In the genomic region with DNA sequence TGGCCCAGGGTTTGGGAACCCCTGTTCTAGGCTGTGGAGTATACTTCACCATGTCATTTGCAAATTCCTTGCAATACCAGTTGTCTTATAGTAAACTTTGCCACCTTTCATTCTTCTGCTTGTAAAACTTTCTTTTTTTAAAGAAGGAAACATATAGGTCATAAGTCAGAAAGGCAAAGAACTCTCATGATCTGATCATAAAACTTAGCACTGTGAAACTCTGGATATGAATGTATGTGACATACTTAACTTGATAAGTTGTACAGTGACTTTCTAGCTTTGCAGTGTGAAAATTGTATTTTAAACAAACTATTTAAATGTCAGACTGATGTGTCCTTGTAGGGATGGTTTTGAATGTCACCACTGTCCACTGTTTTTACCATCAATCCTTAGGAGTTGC, we compare ENCODE assay signal across 36 cellular contexts. TPM values are rescaled to one million over a fixed set of nuclear protein-coding genes. Genes with fewer than 3 reads are reported as not detected.
"Had no signal": no experiment of that assay in that cellular context is flagged by ENCODE, and none has a peak within 500 bp of the region (broad histone marks: within the 10 kb centered on the region; RNA-seq: fewer than 3 reads in every experiment).

No MANE protein-coding gene starts in this region.

- H3K4me3 Mint-ChIP-seq: activated CD4-positive, alpha-beta memory T cell treated with anti-CD3 and anti-CD28 coated beads for 36 hours; activated CD4-positive, alpha-beta T cell treated with anti-CD3 and anti-CD28 coated beads, Interleukin-2, amount 10 ng/mL, durations not matched to agents 24 days and 14 days; activated CD8-positive, alpha-beta memory T cell treated with anti-CD3 and anti-CD28 coated beads, Interleukin-2, amount 10 ng/mL, durations not matched to agents 7 days and 5 days; activated CD8-positive, alpha-beta T cell treated with anti-CD3 and anti-CD28 coated beads, Interleukin-2, amount 10 ng/mL, durations not matched to agents 7 days and 5 days; activated naive CD4-positive, alpha-beta T cell treated with anti-CD3 and anti-CD28 coated beads, Interleukin-2, amount 10 ng/mL, durations not matched to agents 7 days and 5 days; activated naive CD8-positive, alpha-beta T cell treated with anti-CD3 and anti-CD28 coated beads, Interleukin-2, amount 10 ng/mL, durations not matched to agents 7 days and 5 days; activated T-helper 1 cell treated with anti-CD3 and anti-CD28 coated beads, Interleukin-12 subunit alpha, Interleukin-12 subunit beta, Interleukin-2, Interleukin-4 antibody, amounts not matched to agents 30 ng/mL and 10 ng/mL and 1 ng/mL, durations not matched to agents 14 hours and 24 hours and 36 hours; brain; T-helper 17 cell; T-helper 2 cell treated with Interferon-gamma antibody and Interleukin-4, amounts not matched to agents 5 μg/mL and 100 μg/mL, for 36 hours had no signal

- H3K9me3 Mint-ChIP-seq: activated CD4-positive, alpha-beta memory T cell treated with anti-CD3 and anti-CD28 coated beads for 36 hours; activated naive CD4-positive, alpha-beta T cell treated with anti-CD3 and anti-CD28 coated beads, Interleukin-2, amount 10 ng/mL, durations not matched to agents 7 days and 5 days; activated naive CD4-positive, alpha-beta T cell treated with anti-CD3 and anti-CD28 coated beads, Interleukin-2, amount 50 U/mL, for 72 hours; activated naive CD8-positive, alpha-beta T cell treated with anti-CD3 and anti-CD28 coated beads, Interleukin-2, amount 10 ng/mL, durations not matched to agents 7 days and 5 days; activated T-helper 1 cell treated with anti-CD3 and anti-CD28 coated beads, Interleukin-12 subunit alpha, Interleukin-12 subunit beta, Interleukin-2, Interleukin-4 antibody, amounts not matched to agents 30 ng/mL and 10 ng/mL and 1 ng/mL, durations not matched to agents 14 hours and 24 hours and 36 hours; brain; T-helper 2 cell treated with Interferon-gamma antibody and Interleukin-4, amounts not matched to agents 5 μg/mL and 100 μg/mL, for 36 hours had no signal

- H3K4me1 Mint-ChIP-seq: activated CD4-positive, alpha-beta T cell treated with anti-CD3 and anti-CD28 coated beads, Interleukin-2, amount 10 ng/mL, durations not matched to agents 24 days and 14 days; activated CD8-positive, alpha-beta memory T cell treated with anti-CD3 and anti-CD28 coated beads, Interleukin-2, amount 10 ng/mL, durations not matched to agents 7 days and 5 days; activated naive CD4-positive, alpha-beta T cell treated with anti-CD3 and anti-CD28 coated beads, Interleukin-2, amount 10 ng/mL, durations not matched to agents 7 days and 5 days; activated naive CD8-positive, alpha-beta T cell treated with anti-CD3 and anti-CD28 coated beads, Interleukin-2, amount 10 ng/mL, durations not matched to agents 7 days and 5 days; brain had no signal

- H3K36me3 Mint-ChIP-seq: activated CD4-positive, alpha-beta memory T cell treated with anti-CD3 and anti-CD28 coated beads for 36 hours; activated CD8-positive, alpha-beta memory T cell treated with anti-CD3 and anti-CD28 coated beads, Interleukin-2, amount 10 ng/mL, durations not matched to agents 7 days and 5 days; activated naive CD4-positive, alpha-beta T cell treated with anti-CD3 and anti-CD28 coated beads, Interleukin-2, amount 10 ng/mL, durations not matched to agents 7 days and 5 days; activated naive CD4-positive, alpha-beta T cell treated with anti-CD3 and anti-CD28 coated beads, Interleukin-2, amount 50 U/mL, for 72 hours; activated naive CD8-positive, alpha-beta T cell treated with anti-CD3 and anti-CD28 coated beads, Interleukin-2, amount 10 ng/mL, durations not matched to agents 7 days and 5 days; brain had no signal

- FAIRE-seq: endometrium, endothelial cell of umbilical vein had no signal

- DNase-seq: activated CD4-positive, alpha-beta memory T cell treated with anti-CD3 and anti-CD28 coated beads for 36 hours; activated CD4-positive, alpha-beta T cell treated with anti-CD3 and anti-CD28 coated beads for 1 hour; activated CD4-positive, alpha-beta T cell treated with anti-CD3 and anti-CD28 coated beads, Interleukin-2, amount 10 ng/mL, durations not matched to agents 24 days and 14 days; activated CD4-positive, CD25-positive, alpha-beta regulatory T cell; activated CD8-positive, alpha-beta memory T cell treated with anti-CD3 and anti-CD28 coated beads, Interleukin-2, amount 10 ng/mL, durations not matched to agents 7 days and 5 days; activated CD8-positive, alpha-beta memory T cell treated with anti-CD3 and anti-CD28 coated beads, Interleukin-2, amount 50 U/mL, for 4 hours; activated CD8-positive, alpha-beta T cell treated with anti-CD3 and anti-CD28 coated beads, Interleukin-2, amount 10 ng/mL, durations not matched to agents 7 days and 5 days; activated gamma-delta T cell; activated naive CD4-positive, alpha-beta T cell; activated naive CD4-positive, alpha-beta T cell treated with anti-CD3 and anti-CD28 coated beads, Interleukin-2, amount 10 ng/mL, durations not matched to agents 7 days and 5 days; activated naive CD8-positive, alpha-beta T cell treated with anti-CD3 and anti-CD28 coated beads, Interleukin-2, amount 10 ng/mL, durations not matched to agents 7 days and 5 days; activated T-cell treated with anti-CD3 and anti-CD28 coated beads, Interleukin-2, amount 50 U/mL, for 1 hour; activated T-cell treated with anti-CD3 and anti-CD28 coated beads, Interleukin-2, amount 50 U/mL, for 48 hours; central memory CD4-positive, alpha-beta T cell; cerebellar nuclear complex; colonic mucosa; effector CD8-positive, alpha-beta T cell; esophagus squamous epithelium; foreskin melanocyte; heart right ventricle; T-helper 1 cell; T-helper 17 cell; T1000 had no signal

- ATAC-seq: activated CD8-positive, alpha-beta memory T cell treated with anti-CD3 and anti-CD28 coated beads, Interleukin-2, amount 10 ng/mL, durations not matched to agents 7 days and 5 days; activated CD8-positive, alpha-beta T cell treated with anti-CD3 and anti-CD28 coated beads, Interleukin-2, amount 10 ng/mL, durations not matched to agents 7 days and 5 days; gastroesophageal sphincter; heart right ventricle; T-helper 17 cell had no signal

- H3K27ac Mint-ChIP-seq: activated CD4-positive, alpha-beta memory T cell treated with anti-CD3 and anti-CD28 coated beads for 36 hours; activated CD4-positive, alpha-beta T cell treated with anti-CD3 and anti-CD28 coated beads, Interleukin-2, amount 10 ng/mL, durations not matched to agents 24 days and 14 days; activated CD8-positive, alpha-beta memory T cell treated with anti-CD3 and anti-CD28 coated beads, Interleukin-2, amount 10 ng/mL, durations not matched to agents 7 days and 5 days; activated CD8-positive, alpha-beta T cell treated with anti-CD3 and anti-CD28 coated beads, Interleukin-2, amount 10 ng/mL, durations not matched to agents 7 days and 5 days; activated naive CD4-positive, alpha-beta T cell treated with anti-CD3 and anti-CD28 coated beads, Interleukin-2, amount 10 ng/mL, durations not matched to agents 7 days and 5 days; activated naive CD4-positive, alpha-beta T cell treated with anti-CD3 and anti-CD28 coated beads, Interleukin-2, amount 50 U/mL, for 72 hours; activated naive CD8-positive, alpha-beta T cell treated with anti-CD3 and anti-CD28 coated beads, Interleukin-2, amount 10 ng/mL, durations not matched to agents 7 days and 5 days; activated T-helper 1 cell treated with anti-CD3 and anti-CD28 coated beads, Interleukin-12 subunit alpha, Interleukin-12 subunit beta, Interleukin-2, Interleukin-4 antibody, amounts not matched to agents 30 ng/mL and 10 ng/mL and 1 ng/mL, durations not matched to agents 14 hours and 24 hours and 36 hours; brain; T-helper 17 cell; T-helper 2 cell treated with Interferon-gamma antibody and Interleukin-4, amounts not matched to agents 5 μg/mL and 100 μg/mL, for 36 hours had no signal

RNA-seq across cellular contexts. Expression of a gene that starts 31.0 kb away (rescaled TPM):
- total RNA-seq: cardiac muscle cell had no signal

RNA-seq across cellular contexts. Expression of a gene that starts 47.1 kb away (rescaled TPM):
- total RNA-seq: activated CD4-positive, alpha-beta T cell treated with anti-CD3 and anti-CD28 coated beads, Interleukin-2, amount 10 ng/mL, durations not matched to agents 24 days and 14 days; activated CD8-positive, alpha-beta memory T cell treated with anti-CD3 and anti-CD28 coated beads for 36 hours; activated CD8-positive, alpha-beta memory T cell treated with anti-CD3 and anti-CD28 coated beads, Interleukin-2, amount 10 ng/mL, durations not matched to agents 7 days and 5 days; activated CD8-positive, alpha-beta T cell treated with anti-CD3 and anti-CD28 coated beads, Interleukin-2, amount 10 ng/mL, durations not matched to agents 7 days and 5 days; activated naive CD8-positive, alpha-beta T cell treated with anti-CD3 and anti-CD28 coated beads, Interleukin-2, amount 10 ng/mL, durations not matched to agents 7 days and 5 days; activated T-helper 1 cell treated with anti-CD3 and anti-CD28 coated beads, Interleukin-12 subunit alpha, Interleukin-12 subunit beta, Interleukin-2, Interleukin-4 antibody, amounts not matched to agents 30 ng/mL and 10 ng/mL and 1 ng/mL, durations not matched to agents 14 hours and 24 hours and 36 hours; ascending aorta; cardiac muscle cell; dermis microvascular lymphatic vessel endothelial cell; endothelial cell of umbilical vein; esophagus squamous epithelium; fibroblast of villous mesenchyme; gastroesophageal sphincter; glomerular endothelial cell; T-helper 17 cell had no signal
